ENCODE assay signal across 8 cellular contexts in genomic region chr16:29115814-29116166, GRCh38.
DNase-seq lines count a peak whose midpoint lies in the region; ATAC-seq and TF ChIP-seq lines count a peak whose summit lies in the region.
"Not testable (repeated sequence)": the region's sequence is repeated elsewhere in the genome, so short reads cannot be mapped to it uniquely, and the experiment has no call there.

No MANE protein-coding gene starts in this region.

- not testable (repeated sequence) for H3K9me3 ChIP-seq in T-helper 17 cell (ENCODE audit: control insufficient read depth, low read length, poor library complexity, severe bottlenecking); hepatocyte (ENCODE audit: low read depth); uterus

- H3K4me1 ChIP-seq in hepatocyte (ENCODE audit: insufficient read depth); uterus: not testable (repeated sequence)

- peak overlapping the region; percentile 70 for H3K27ac Mint-ChIP-seq in T-helper 17 cell
- H3K27ac Mint-ChIP-seq in activated naive CD4-positive, alpha-beta T cell treated with anti-CD3 and anti-CD28 coated beads, Interleukin-2, amount 50 U/mL, for 72 hours, result peak overlapping the region; percentile 82 to 94
- H3K27ac Mint-ChIP-seq in effector memory CD8-positive, alpha-beta T cell, result peak overlapping the region; percentile 90 to 97

- not testable (repeated sequence) for H3K36me3 Mint-ChIP-seq in T-helper 17 cell (ENCODE audit: low read depth)
- peaks cover 24 to 41% of the 10 kb centered on the region in 2 donors for H3K36me3 Mint-ChIP-seq in activated naive CD4-positive, alpha-beta T cell treated with anti-CD3 and anti-CD28 coated beads, Interleukin-2, amount 50 U/mL, for 72 hours
- H3K36me3 Mint-ChIP-seq in effector memory CD8-positive, alpha-beta T cell (ENCODE audit: insufficient read depth), result peaks cover 20% of the 10 kb centered on the region

- H3K36me3 ChIP-seq in hepatocyte (replicated peaks; ENCODE audit: insufficient read depth, low read depth); uterus: not testable (repeated sequence)

- not testable (repeated sequence) for H4K20me1 ChIP-seq in hepatocyte (ENCODE audit: insufficient read depth, poor library complexity, severe bottlenecking)

- not testable (repeated sequence) for TF ChIP-seq POLR2A in uterus (IDR thresholded peaks at IDR 0.05)

- DNase-seq in GM12864 (ENCODE audit: low read depth) (peak; percentile 13), pulmonary artery endothelial cell (ENCODE audit: low read depth, low spot score) (peak; percentile 8)
- not testable (repeated sequence) for DNase-seq in T-helper 17 cell; effector memory CD8-positive, alpha-beta T cell; hepatocyte (ENCODE audit: low spot score); uterus
- peak in 1 of 2 donors; percentile 35 for DNase-seq in activated naive CD4-positive, alpha-beta T cell treated with anti-CD3 and anti-CD28 coated beads, Interleukin-2, amount 50 U/mL, for 72 hours (ENCODE audit: low spot score in 2 of 2)

- not testable (repeated sequence) for H3K4me3 ChIP-seq in GM12864 (ENCODE audit: low read depth, low read length); hepatocyte; uterus

- H3K79me2 ChIP-seq in hepatocyte, result not testable (repeated sequence)

- not testable (repeated sequence) for H3K9me3 Mint-ChIP-seq in activated naive CD4-positive, alpha-beta T cell treated with anti-CD3 and anti-CD28 coated beads, Interleukin-2, amount 50 U/mL, for 72 hours; effector memory CD8-positive, alpha-beta T cell

- ATAC-seq in HG03108 (IDR thresholded peaks at IDR 0.05; ENCODE audit: unreplicated experiment), result peak; percentile 35
- ATAC-seq in T-helper 17 cell, result not testable (repeated sequence)
- peak; percentile 85 to 91 for ATAC-seq in activated naive CD4-positive, alpha-beta T cell treated with anti-CD3 and anti-CD28 coated beads, Interleukin-2, amount 50 U/mL, for 72 hours
- peak; percentile 19 for ATAC-seq in effector memory CD8-positive, alpha-beta T cell (replicated peaks)

- H3K27me3 Mint-ChIP-seq in T-helper 17 cell; effector memory CD8-positive, alpha-beta T cell: not testable (repeated sequence)

- not testable (repeated sequence) for H2AFZ ChIP-seq in hepatocyte

- peak overlapping the region; percentile 0 for H3K27ac ChIP-seq in hepatocyte
- peak overlapping the region; percentile 66 to 76 for H3K27ac ChIP-seq in uterus

- H3K4me3 Mint-ChIP-seq in T-helper 17 cell; effector memory CD8-positive, alpha-beta T cell: not testable (repeated sequence)

- intact Hi-C loops in uterus (cut with DNase I; ENCODE audit: low total_unique reads), result not testable (repeated sequence)

- not testable (repeated sequence) for H3K9me2 ChIP-seq in hepatocyte (replicated peaks; ENCODE audit: insufficient read depth)

- TF ChIP-seq CTCF in GM12864 (IDR thresholded peaks at IDR 0.05; ENCODE audit: low read depth, low read length, missing control alignments); hepatocyte (IDR thresholded peaks at IDR 0.05; ENCODE audit: poor library complexity); uterus (IDR thresholded peaks at IDR 0.05): not testable (repeated sequence)

- not testable (repeated sequence) for H3K4me1 Mint-ChIP-seq in T-helper 17 cell
- H3K4me1 Mint-ChIP-seq in effector memory CD8-positive, alpha-beta T cell (ENCODE audit: low read depth in 2 of 2), result peaks cover 48 to 50% of the 10 kb centered on the region in 2 donors

- not testable (repeated sequence) for H3K27me3 ChIP-seq in hepatocyte, uterus

- 37% methylated on average over 4 of the region's 4 CpGs for WGBS in hepatocyte (ENCODE audit: low lambda C conversion rate, missing lambda C conversion rate)

- peak overlapping the region; percentile 62 for H3K4me2 ChIP-seq in hepatocyte
